In genomic region chr4:87235020-87235671, GRCh38 we compare ENCODE assay signal across 8 cellular contexts. TPM values are rescaled to one million over a fixed set of nuclear protein-coding genes. Genes with fewer than 3 reads are reported as not detected.
DNase-seq lines count a peak whose midpoint lies in the region; ATAC-seq and TF ChIP-seq lines count a peak whose summit lies in the region.

No MANE protein-coding gene starts in this region.

- H3K9me3 Mint-ChIP-seq in CD4-positive, alpha-beta memory T cell: no peaks in the 10 kb centered on the region
- H3K9me3 Mint-ChIP-seq in dendritic cell treated with granulocyte-macrophage colony-stimulating factor and Interleukin-4, amounts not matched to agents 40 ng/mL and 50 ng/mL, for 4 days: no peaks in the 10 kb centered on the region
- no peaks in the 10 kb centered on the region for H3K9me3 Mint-ChIP-seq in nephron

- H3K36me3 ChIP-seq in CD4-positive, alpha-beta memory T cell (ENCODE audit: insufficient read depth, low read length): no peaks in the 10 kb centered on the region

- intact Hi-C loops in CD4-positive, alpha-beta memory T cell (cut with micrococcal nuclease): loop anchor here (1.0 to 5.0 kb wide), 5 partner anchors 15 to 738 kb away; partner anchors contain the start of gene KLHL8
- intact Hi-C loops in dendritic cell treated with granulocyte-macrophage colony-stimulating factor and Interleukin-4, amounts not matched to agents 40 ng/mL and 50 ng/mL, for 4 days (cut with micrococcal nuclease): loop anchor here (1.0 to 2.0 kb wide), 2 partner anchors 14 to 85 kb away; partner anchors contain the start of gene KLHL8

- no peak for DNase-seq in CD4-positive, alpha-beta memory T cell
- no peak for DNase-seq in LNCaP clone FGC (ENCODE audit: low read depth)
- DNase-seq in dedifferentiated amniotic fluid mesenchymal stem cell (ENCODE audit: extremely low spot score): no peak

- H3K27me3 ChIP-seq in CD4-positive, alpha-beta memory T cell (ENCODE audit: insufficient read depth, low read length): peaks cover 4% of the 10 kb centered on the region

- no peaks in the 10 kb centered on the region for H3K36me3 Mint-ChIP-seq in CD4-positive, alpha-beta memory T cell
- H3K36me3 Mint-ChIP-seq in dendritic cell treated with granulocyte-macrophage colony-stimulating factor and Interleukin-4, amounts not matched to agents 40 ng/mL and 50 ng/mL, for 4 days (ENCODE audit: low read depth): no peaks in the 10 kb centered on the region
- no peaks in the 10 kb centered on the region for H3K36me3 Mint-ChIP-seq in nephron (ENCODE audit: low read depth)

- POLR2A ChIA-PET in CD4-positive, alpha-beta memory T cell (lab: Charles Lee; ENCODE audit: partially characterized antibody): interaction anchor here (0.6 to 2.1 kb wide), 5 partner anchors 9 to 313 kb away, joined by 3 to 12 read pairs (median 3); partner anchors contain the start of gene KLHL8

- no peaks in the 10 kb centered on the region for H3K9me3 ChIP-seq in CD4-positive, alpha-beta memory T cell (ENCODE audit: control insufficient read depth in 1 of 2, low read length in 2 of 2)

- peaks cover 2 to 6% of the 10 kb centered on the region in 2 donors for H3K27me3 Mint-ChIP-seq in CD4-positive, alpha-beta memory T cell
- H3K27me3 Mint-ChIP-seq in dendritic cell treated with granulocyte-macrophage colony-stimulating factor and Interleukin-4, amounts not matched to agents 40 ng/mL and 50 ng/mL, for 4 days: peaks cover 2% of the 10 kb centered on the region
- no peaks in the 10 kb centered on the region for H3K27me3 Mint-ChIP-seq in nephron (ENCODE audit: low read depth)

- H3K4me3 Mint-ChIP-seq in CD4-positive, alpha-beta memory T cell: peak overlapping the region in 6 of 8 donors; percentile 80 to 92 (median 84)
- H3K4me3 Mint-ChIP-seq in dendritic cell treated with granulocyte-macrophage colony-stimulating factor and Interleukin-4, amounts not matched to agents 40 ng/mL and 50 ng/mL, for 4 days: peak overlapping the region; percentile 77
- peak overlapping the region; percentile 52 to 77 (median 76) for H3K4me3 Mint-ChIP-seq in nephron

- peak overlapping the region in 2 of 7 donors; percentile 1 to 50 for H3K27ac Mint-ChIP-seq in CD4-positive, alpha-beta memory T cell
- H3K27ac Mint-ChIP-seq in dendritic cell treated with granulocyte-macrophage colony-stimulating factor and Interleukin-4, amounts not matched to agents 40 ng/mL and 50 ng/mL, for 4 days: peak overlapping the region; percentile 84
- no peak overlapping the region for H3K27ac Mint-ChIP-seq in nephron

- H3K27ac ChIP-seq in CD4-positive, alpha-beta memory T cell (ENCODE audit: low read depth, low read length): no peak overlapping the region

- TF ChIP-seq CTCF in LNCaP clone FGC (IDR thresholded peaks at IDR 0.05; ENCODE audit: control insufficient read depth, extremely low read depth, insufficient read depth) (no peak), nephron (IDR thresholded peaks at IDR 0.05; ENCODE audit: unreplicated experiment in 3 of 3) (no peak)

- H3K4me1 ChIP-seq in CD4-positive, alpha-beta memory T cell (ENCODE audit: insufficient read depth, low read length): peaks cover 5% of the 10 kb centered on the region

- H3K4me1 Mint-ChIP-seq in CD4-positive, alpha-beta memory T cell: peaks cover 0 to 7% (median under 1%) of the 10 kb centered on the region in 4 donors
- H3K4me1 Mint-ChIP-seq in dendritic cell treated with granulocyte-macrophage colony-stimulating factor and Interleukin-4, amounts not matched to agents 40 ng/mL and 50 ng/mL, for 4 days (ENCODE audit: low read depth): peaks cover 2% of the 10 kb centered on the region
- H3K4me1 Mint-ChIP-seq in nephron: no peaks in the 10 kb centered on the region

- no peak for ATAC-seq in HG03159 (IDR thresholded peaks at IDR 0.05; ENCODE audit: unreplicated experiment)
- no peak for ATAC-seq in HG02588 (IDR thresholded peaks at IDR 0.05; ENCODE audit: unreplicated experiment)
- ATAC-seq in GM19452 (IDR thresholded peaks at IDR 0.05; ENCODE audit: unreplicated experiment): no peak

- CTCF ChIA-PET in CD4-positive, alpha-beta memory T cell (lab: Charles Lee; ENCODE audit: partially characterized antibody): interaction anchor here (0.6 to 8.0 kb wide), 28 partner anchors 8 to 739 kb away, joined by 3 to 108 read pairs (median 4); partner anchors contain the start of genes HSD17B11 and KLHL8

- H3K4me3 ChIP-seq in CD4-positive, alpha-beta memory T cell (ENCODE audit: low read length in 2 of 2): peak overlapping the region in 1 of 2 donors; percentile 47
- peak overlapping the region; percentile 40 for H3K4me3 ChIP-seq in LNCaP clone FGC (ENCODE audit: low read depth, low read length)

RNA-seq across cellular contexts. Expression of gene KLHL8, which starts 14.7 kb away (rescaled TPM):
- 10 to 100 TPM; 11.0 to 11.4 TPM for total RNA-seq in CD4-positive, alpha-beta memory T cell
- 1 to 10 TPM; 9.3 to 9.7 TPM for polyA plus RNA-seq in CD4-positive, alpha-beta memory T cell
